22 cellular contexts compared by ENCODE assay signal in the genomic region with DNA sequence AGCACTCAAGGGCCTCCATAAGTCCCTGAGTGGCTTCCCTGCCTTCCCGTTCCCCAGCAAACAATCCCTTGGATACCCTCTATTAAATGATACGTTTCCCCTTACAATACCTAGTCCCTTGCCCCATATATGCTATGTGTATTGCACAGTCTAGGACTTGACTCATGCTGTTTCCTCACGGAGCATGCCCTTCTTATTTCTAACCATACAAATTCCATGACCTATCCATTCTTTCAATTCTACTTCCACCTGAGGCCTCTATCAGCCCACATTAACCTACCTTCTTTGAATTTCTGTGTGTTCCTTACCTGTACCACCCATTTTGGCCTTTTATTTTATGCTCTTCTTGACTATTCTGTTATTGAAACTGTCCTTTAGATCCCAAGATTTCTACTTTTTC.
"Had no signal": no experiment of that assay in that cellular context is flagged by ENCODE, and none has a peak within 500 bp of the region (broad histone marks: within the 10 kb centered on the region; RNA-seq: fewer than 3 reads in every experiment).

No MANE protein-coding gene starts in this region.

- H3K4me3 ChIP-seq: gastrocnemius medialis, stomach, thyroid gland had no signal

- ATAC-seq: activated CD8-positive, alpha-beta T cell treated with anti-CD3 and anti-CD28 coated beads for 36 hours; activated T-cell treated with anti-CD3 and anti-CD28 coated beads, Interleukin-2, amount 50 U/mL, for 4 hours; activated T-helper 17 cell treated with anti-CD3 and anti-CD28 coated beads, Interleukin-2, amount 50 U/mL, for 72 hours; gastrocnemius medialis; left cardiac atrium; left ventricle myocardium superior; right cardiac atrium; stimulated activated naive B cell treated with anti-CD40 and anti-IgM and Interleukin-4, amounts not matched to agents 10 μg/mL and 1 μg/mL and 100 μg/mL, for 72 hours had no signal

- H3K27me3 Mint-ChIP-seq: activated B cell treated with CpG ODN at 0.5 μM for 24 hours; activated CD8-positive, alpha-beta T cell treated with anti-CD3 and anti-CD28 coated beads for 36 hours; activated T-helper 17 cell treated with anti-CD3 and anti-CD28 coated beads, Interleukin-2, amount 50 U/mL, for 72 hours; stimulated activated naive B cell treated with anti-CD40 and anti-IgM and Interleukin-4, amounts not matched to agents 10 μg/mL and 1 μg/mL and 100 μg/mL, for 72 hours had no signal

- H3K9me3 ChIP-seq: gastrocnemius medialis, stomach, thyroid gland had no signal

- H3K27ac ChIP-seq: gastrocnemius medialis, stomach, thyroid gland had no signal

- DNase-seq: activated B cell treated with CpG ODN at 0.5 μM for 24 hours; activated CD4-positive, alpha-beta T cell treated with anti-CD3 and anti-CD28 coated beads, Interleukin-2, amount 50 U/mL, for 1 hour; activated CD8-positive, alpha-beta T cell treated with anti-CD3 and anti-CD28 coated beads for 36 hours; activated gamma-delta T cell treated with Interleukin-2 at 50 U/mL for 16 hours; activated naive CD4-positive, alpha-beta T cell treated with anti-CD3 and anti-CD28 coated beads, Interleukin-2, amount 50 U/mL, for 16 hours; activated T-cell treated with anti-CD3 and anti-CD28 coated beads, Interleukin-2, amount 50 U/mL, for 4 hours; amniotic stem cell; dermis blood vessel endothelial cell; effector CD4-positive, alpha-beta T cell; gastrocnemius medialis; glutamatergic neuron; left cardiac atrium; left ventricle myocardium superior; posterior cingulate gyrus; right cardiac atrium; stimulated activated CD4-positive, alpha-beta T cell treated with anti-CD3 and anti-CD28 coated beads, Interleukin-15, amount 100 ng/mL, for 24 hours; stimulated activated CD4-positive, alpha-beta T cell treated with anti-CD3 and anti-CD28 coated beads, Interleukin-2, amount 100 ng/mL, for 24 hours; stimulated activated naive B cell treated with anti-CD40 and anti-IgM and Interleukin-4, amounts not matched to agents 10 μg/mL and 1 μg/mL and 100 μg/mL, for 72 hours; stomach; T-helper 2 cell; thyroid gland had no signal

- H3K9me3 Mint-ChIP-seq: activated B cell treated with CpG ODN at 0.5 μM for 24 hours; activated CD8-positive, alpha-beta T cell treated with anti-CD3 and anti-CD28 coated beads for 36 hours; activated T-cell treated with anti-CD3 and anti-CD28 coated beads, Interleukin-2, amount 50 U/mL, for 4 hours; activated T-helper 17 cell treated with anti-CD3 and anti-CD28 coated beads, Interleukin-2, amount 50 U/mL, for 72 hours; stimulated activated naive B cell treated with anti-CD40 and anti-IgM and Interleukin-4, amounts not matched to agents 10 μg/mL and 1 μg/mL and 100 μg/mL, for 72 hours had no signal

- H3K27me3 ChIP-seq: gastrocnemius medialis, stomach, thyroid gland had no signal

- H3K36me3 ChIP-seq: gastrocnemius medialis, stomach, thyroid gland had no signal

- H3K27ac Mint-ChIP-seq: activated B cell treated with CpG ODN at 0.5 μM for 24 hours; activated CD8-positive, alpha-beta T cell treated with anti-CD3 and anti-CD28 coated beads for 36 hours; activated T-helper 17 cell treated with anti-CD3 and anti-CD28 coated beads, Interleukin-2, amount 50 U/mL, for 72 hours; stimulated activated naive B cell treated with anti-CD40 and anti-IgM and Interleukin-4, amounts not matched to agents 10 μg/mL and 1 μg/mL and 100 μg/mL, for 72 hours had no signal

- H3K4me3 Mint-ChIP-seq: activated B cell treated with CpG ODN at 0.5 μM for 24 hours; activated CD8-positive, alpha-beta T cell treated with anti-CD3 and anti-CD28 coated beads for 36 hours; activated T-cell treated with anti-CD3 and anti-CD28 coated beads, Interleukin-2, amount 50 U/mL, for 4 hours; activated T-helper 17 cell treated with anti-CD3 and anti-CD28 coated beads, Interleukin-2, amount 50 U/mL, for 72 hours; stimulated activated naive B cell treated with anti-CD40 and anti-IgM and Interleukin-4, amounts not matched to agents 10 μg/mL and 1 μg/mL and 100 μg/mL, for 72 hours had no signal

- H3K36me3 Mint-ChIP-seq: stimulated activated naive B cell treated with anti-CD40 and anti-IgM and Interleukin-4, amounts not matched to agents 10 μg/mL and 1 μg/mL and 100 μg/mL, for 72 hours had no signal
